ENCODE assay signal across 8 cellular contexts in genomic region chr9:127770905-127771569, GRCh38.
DNase-seq lines count a peak whose midpoint lies in the region; ATAC-seq lines count a peak whose summit lies in the region.

No MANE protein-coding gene starts in this region.

- DNase-seq in AG20443 (ENCODE audit: low spot score) (peak; percentile 98), NCI-H446 (lab: John Stamatoyannopoulos, UW) (peak; percentile 79 to 91), kidney tubule cell (ENCODE audit: low spot score) (peak; percentile 97)
- peak; percentile 96 to 97 for DNase-seq in activated CD4-positive, alpha-beta T cell treated with anti-CD3 and anti-CD28 coated beads for 24 hours (ENCODE audit: low read depth in 2 of 2)
- peak; percentile 97 for DNase-seq in stimulated activated CD4-positive, alpha-beta T cell treated with anti-CD3 and anti-CD28 coated beads, Interleukin-15, amount 100 ng/mL, for 48 hours (ENCODE audit: low read depth in 2 of 2)

- peak overlapping the region; percentile 47 for H3K27ac ChIP-seq in cingulate gyrus (ENCODE audit: low read depth, low read length)

- ATAC-seq in GM19043 (IDR thresholded peaks at IDR 0.05; ENCODE audit: low read depth, unreplicated experiment), result peak; percentile 87
- peak; percentile 87 for ATAC-seq in HG03354 (IDR thresholded peaks at IDR 0.05; ENCODE audit: poor library complexity, severe bottlenecking, unreplicated experiment)

Comparison
In these comparisons a context has a peak if more than half of its experiments do, and no peak if none do; other contexts are left out.
1. Peak in every context shown above with its lines: DNase-seq, ATAC-seq and H3K27ac ChIP-seq.